In genomic region chr5:68215208-68215887, GRCh38 we compare ENCODE assay signal across 8 cellular contexts. TPM values are rescaled to one million over a fixed set of nuclear protein-coding genes. Genes with fewer than 3 reads are reported as not detected.
DNase-seq lines count a peak whose midpoint lies in the region; ATAC-seq and TF ChIP-seq lines count a peak whose summit lies in the region.

TSS of gene PIK3R1 (plus strand) at chr5:68215756. CDS start at chr5:68226676, 10,920 bp downstream.

- H3K36me3 Mint-ChIP-seq in CD14-positive monocyte, result peaks cover 6 to 10% of the 10 kb centered on the region in 2 donors
- H3K36me3 Mint-ChIP-seq in activated CD4-positive, alpha-beta T cell treated with anti-CD3 and anti-CD28 coated beads, Interleukin-2, amount 10 ng/mL, durations not matched to agents 24 days and 14 days (ENCODE audit: low read depth), result peaks cover 26% of the 10 kb centered on the region

- intact Hi-C loops in CD14-positive monocyte (cut with micrococcal nuclease), result loop anchor here (5.0 to 10.0 kb wide), 2 partner anchors 37 to 221 kb away; no protein-coding TSS in a partner anchor
- intact Hi-C loops in activated CD4-positive, alpha-beta T cell treated with anti-CD3 and anti-CD28 coated beads, Interleukin-2, amount 10 ng/mL, durations not matched to agents 24 days and 14 days (cut with micrococcal nuclease), result loop anchor here (1.0 to 10.0 kb wide), 7 partner anchors 24 to 1211 kb away; partner anchors contain the start of gene CCNB1

- peaks cover 0 to 3% (median 0%) of the 10 kb centered on the region in 3 donors for H3K27me3 Mint-ChIP-seq in CD14-positive monocyte (ENCODE audit: low read depth in 3 of 3)
- H3K27me3 Mint-ChIP-seq in activated CD4-positive, alpha-beta T cell treated with anti-CD3 and anti-CD28 coated beads, Interleukin-2, amount 10 ng/mL, durations not matched to agents 24 days and 14 days, result no peaks in the 10 kb centered on the region

- TF ChIP-seq CTCF in CD14-positive monocyte (IDR thresholded peaks at IDR 0.05), result peak; percentile 23
- TF ChIP-seq CTCF in coronary artery (IDR thresholded peaks at IDR 0.05), result no peak

- DNase-seq in CD14-positive monocyte (ENCODE audit: low spot score), result peak; percentile 91
- DNase-seq in NCI-H526 treated with DMSO at 0.1 percent for 48 hours (lab: John Stamatoyannopoulos, UW), result peak; percentile 86
- DNase-seq in activated CD4-positive, alpha-beta T cell treated with anti-CD3 and anti-CD28 coated beads, Interleukin-2, amount 10 ng/mL, durations not matched to agents 24 days and 14 days, result peak; percentile 97
- peak; percentile 97 for DNase-seq in coronary artery (ENCODE audit: low spot score)
- peak; percentile 98 for DNase-seq in left kidney (ENCODE audit: low read depth, low spot score)
- DNase-seq in stimulated activated CD4-positive, alpha-beta T cell treated with anti-CD3 and anti-CD28 coated beads, Interleukin-1b, Interleukin-23, amount 100 ng/mL, for 48 hours, result peak; percentile 92

- peaks cover 13 to 18% (median 16%) of the 10 kb centered on the region in 7 donors for H3K9me3 Mint-ChIP-seq in CD14-positive monocyte
- H3K9me3 Mint-ChIP-seq in activated CD4-positive, alpha-beta T cell treated with anti-CD3 and anti-CD28 coated beads, Interleukin-2, amount 10 ng/mL, durations not matched to agents 24 days and 14 days, result peaks cover 13% of the 10 kb centered on the region

- H3K27ac ChIP-seq in coronary artery, result peak within 1 kb of the TSS; percentile 98 to 99

- ATAC-seq in GM19372 (IDR thresholded peaks at IDR 0.05; ENCODE audit: low read depth, unreplicated experiment) (peak; percentile 71), HG03521 (IDR thresholded peaks at IDR 0.05; ENCODE audit: unreplicated experiment) (peak; percentile 78)

- H3K4me3 Mint-ChIP-seq in CD14-positive monocyte, result peak within 1 kb of the TSS; percentile 88 to 94
- H3K4me3 Mint-ChIP-seq in activated CD4-positive, alpha-beta T cell treated with anti-CD3 and anti-CD28 coated beads, Interleukin-2, amount 10 ng/mL, durations not matched to agents 24 days and 14 days, result peak within 1 kb of the TSS; percentile 89

- peaks cover 34% of the 10 kb centered on the region for H3K4me1 Mint-ChIP-seq in CD14-positive monocyte
- peaks cover 34% of the 10 kb centered on the region for H3K4me1 Mint-ChIP-seq in activated CD4-positive, alpha-beta T cell treated with anti-CD3 and anti-CD28 coated beads, Interleukin-2, amount 10 ng/mL, durations not matched to agents 24 days and 14 days

- peak within 1 kb of the TSS; percentile 96 for H3K4me3 ChIP-seq in coronary artery

- H3K27ac Mint-ChIP-seq in CD14-positive monocyte, result peak within 1 kb of the TSS; percentile 89 to 97 (median 96)
- peak within 1 kb of the TSS; percentile 95 for H3K27ac Mint-ChIP-seq in activated CD4-positive, alpha-beta T cell treated with anti-CD3 and anti-CD28 coated beads, Interleukin-2, amount 10 ng/mL, durations not matched to agents 24 days and 14 days

RNA-seq across cellular contexts. Expression of gene PIK3R1, which starts in this region (rescaled TPM):
- polyA plus RNA-seq in CD14-positive monocyte, result 10 to 100 TPM; 10.5 to 25.5 TPM
- 35.2 and 38.6 TPM in 2 replicates for total RNA-seq in activated CD4-positive, alpha-beta T cell treated with anti-CD3 and anti-CD28 coated beads, Interleukin-2, amount 10 ng/mL, durations not matched to agents 24 days and 14 days

Comparison
In these comparisons a context has a peak if more than half of its experiments do, and no peak if none do; other contexts are left out.
1. Peak in every context shown above with its lines: DNase-seq, ATAC-seq, H3K4me3 ChIP-seq and H3K27ac ChIP-seq.